Comparison of ENCODE assay signal across 22 cellular contexts in the genomic region with DNA sequence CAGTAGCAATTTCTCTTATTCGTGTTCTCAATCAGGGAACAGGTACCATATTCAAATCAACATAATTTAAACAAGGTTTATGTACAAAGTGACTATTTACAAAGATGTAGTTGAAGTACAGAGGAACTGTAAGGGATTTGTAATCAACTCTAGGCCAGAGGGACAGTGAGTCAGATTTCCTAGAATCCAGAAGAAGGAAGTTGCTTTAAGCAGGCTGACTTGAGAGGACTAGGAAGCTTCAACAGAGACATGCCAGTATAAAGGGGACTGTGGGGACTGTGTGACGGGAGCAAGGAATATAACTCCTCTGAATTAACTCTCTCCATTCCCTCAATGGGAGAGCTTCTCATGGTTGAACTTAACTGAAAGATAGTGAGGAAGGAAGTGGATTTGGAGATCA.
DNase-seq lines count a peak whose midpoint lies in the region; ATAC-seq, FAIRE-seq and TF ChIP-seq lines count a peak whose summit lies in the region.
"Had no signal": no experiment of that assay in that cellular context is flagged by ENCODE, and none has a peak within 500 bp of the region (broad histone marks: within the 10 kb centered on the region; RNA-seq: fewer than 3 reads in every experiment).

No MANE protein-coding gene starts in this region.

- no peaks in the 10 kb centered on the region for H3K4me1 Mint-ChIP-seq in activated T-cell treated with anti-CD3 and anti-CD28 coated beads, Interleukin-2, amount 50 U/mL, for 24 hours (ENCODE audit: low read depth)
- H3K4me1 Mint-ChIP-seq: CD4-positive, alpha-beta memory T cell had no signal

- no peak overlapping the region for H4K91ac ChIP-seq in H1 (replicated peaks; ENCODE audit: insufficient read length, low read length)

- 92% methylated on average over 2 of the region's 2 CpGs; no CpG with 5 or more reads in 1 of the 2 experiments for WGBS in H1 (ENCODE audit: extremely low coverage in 1 of 2, insufficient coverage in 1 of 2, insufficient read length in 1 of 2, insufficient replicate concordance in 2 of 2, low coverage in 1 of 2, low lambda C conversion rate in 2 of 2, missing lambda C conversion rate in 1 of 2), 2 experiments

- H4K20me1 ChIP-seq in PC-3 (ENCODE audit: low read length), result no peaks in the 10 kb centered on the region
- H4K20me1 ChIP-seq in H1 (replicated peaks in 1 of 2; ENCODE audit: control insufficient read depth in 1 of 2, insufficient read depth in 2 of 2, low read length in 2 of 2), result no peaks in the 10 kb centered on the region

- H2BK12ac ChIP-seq in H1 (ENCODE audit: low read depth, low read length), result no peak overlapping the region

- no peak overlapping the region for H4K5ac ChIP-seq in H1 (ENCODE audit: insufficient read length, low read depth, low read length)

- H3K27ac ChIP-seq in PC-3 (ENCODE audit: low read length) (no peak overlapping the region), H1 (ENCODE audit: low read depth, low read length) (no peak overlapping the region), lower lobe of right lung (no peak overlapping the region)
- H3K27ac ChIP-seq: ascending aorta, esophagus squamous epithelium, neutrophil, stomach, uterus had no signal

- no peak overlapping the region for H3K4me3 Mint-ChIP-seq in activated T-cell treated with anti-CD3 and anti-CD28 coated beads, Interleukin-2, amount 50 U/mL, for 24 hours
- H3K4me3 Mint-ChIP-seq: CD4-positive, alpha-beta memory T cell had no signal

- no peak for TF ChIP-seq EP300 in H1 (IDR thresholded peaks at IDR 0.05; ENCODE audit: borderline replicate concordance in 1 of 2, low read depth in 2 of 2, low read length in 2 of 2)

- no peak overlapping the region for H2BK5ac ChIP-seq in H1 (ENCODE audit: low read depth, low read length)

- H2BK120ac ChIP-seq in H1 (replicated peaks; ENCODE audit: low read depth, low read length), result no peak overlapping the region

- no peak overlapping the region for H4K8ac ChIP-seq in H1 (ENCODE audit: extremely low read depth, insufficient read depth, low read length)

- H3K79me2 ChIP-seq in PC-3 (ENCODE audit: low read length) (no peaks in the 10 kb centered on the region), H1 (ENCODE audit: control insufficient read depth in 1 of 2, insufficient read depth in 2 of 2, low read length in 2 of 2) (no peaks in the 10 kb centered on the region)

- H3K14ac ChIP-seq in H1 (ENCODE audit: insufficient read length), result no peak overlapping the region

- H2BK15ac ChIP-seq in H1 (ENCODE audit: low read length), result no peak overlapping the region

- H2AFZ ChIP-seq in PC-3 (ENCODE audit: low read length) (no peak overlapping the region), H1 (ENCODE audit: low read length) (no peak overlapping the region)

- H3K9me3 ChIP-seq in PC-3 (ENCODE audit: low read length), result no peaks in the 10 kb centered on the region
- H3K9me3 ChIP-seq in H1 (ENCODE audit: insufficient read depth in 2 of 2, low read depth in 1 of 2, low read length in 1 of 2), result no peaks in the 10 kb centered on the region
- H3K9me3 ChIP-seq in lower lobe of right lung, result no peaks in the 10 kb centered on the region
- H3K9me3 ChIP-seq: ascending aorta, esophagus squamous epithelium, neutrophil, SK-N-SH, stomach, uterus had no signal

- intact Hi-C loops in PC-3 (cut with micrococcal nuclease) (no loop called here), lower lobe of right lung (cut with DNase I) (no loop called here)

- H3K4me1 ChIP-seq in PC-3 (ENCODE audit: insufficient read depth, low read length) (peaks cover 8% of the 10 kb centered on the region), H1 (replicated peaks in 1 of 4; ENCODE audit: control insufficient read depth in 3 of 4, insufficient read depth in 4 of 4, low read length in 3 of 4) (no peaks in the 10 kb centered on the region), lower lobe of right lung (no peaks in the 10 kb centered on the region)
- H3K4me1 ChIP-seq: ascending aorta, stomach, uterus had no signal

- H3K9ac ChIP-seq in PC-3 (ENCODE audit: low read length) (no peak overlapping the region), H1 (replicated peaks in 1 of 4; ENCODE audit: extremely low read depth in 1 of 4, low read depth in 3 of 4, low read length in 3 of 4) (no peak overlapping the region)
- H3K9ac ChIP-seq: SK-N-SH had no signal

- H3K9me3 Mint-ChIP-seq in activated T-cell treated with anti-CD3 and anti-CD28 coated beads, Interleukin-2, amount 50 U/mL, for 24 hours, result peaks cover 7% of the 10 kb centered on the region

- no peaks in the 10 kb centered on the region for H3F3A ChIP-seq in PC-3 (ENCODE audit: low read length, unreplicated experiment)

- no peak for TF ChIP-seq POLR2A in H1 (IDR thresholded peaks at IDR 0.05; ENCODE audit: control extremely low read depth in 1 of 2, low read depth in 2 of 2, low read length in 2 of 2)

- no TSS peak for BruUV-seq in PC-3 (replicated peaks; lab: Mats Ljungman, UMichigan)

- no peak for TF ChIP-seq RAD21 in H1 (IDR thresholded peaks at IDR 0.05 in 1 of 2, conservative IDR thresholded peaks at IDR 0.05 in 1 of 2; ENCODE audit: low read depth in 2 of 2, low read length in 2 of 2)

- no peaks in the 10 kb centered on the region for H3K9me2 ChIP-seq in PC-3 (replicated peaks; ENCODE audit: low read length)
- H3K9me2 ChIP-seq: SK-N-SH had no signal

- H3K4ac ChIP-seq in H1 (replicated peaks; ENCODE audit: insufficient read length, low read depth, low read length), result peak overlapping the region; percentile 33

- ATAC-seq in PC-3 (peak; percentile 78), lower lobe of right lung (peak; percentile 81 to 87), HG03025 (IDR thresholded peaks at IDR 0.05; ENCODE audit: low FRiP score, unreplicated experiment) (no peak)
- ATAC-seq: HepG2 had no signal

- no peak overlapping the region for H3K23ac ChIP-seq in H1 (ENCODE audit: insufficient read length)

- no peaks in the 10 kb centered on the region for H3K27me3 Mint-ChIP-seq in activated T-cell treated with anti-CD3 and anti-CD28 coated beads, Interleukin-2, amount 50 U/mL, for 24 hours
- H3K27me3 Mint-ChIP-seq: CD4-positive, alpha-beta memory T cell had no signal

- H3K36me3 ChIP-seq in PC-3 (ENCODE audit: low read depth, low read length), result no peaks in the 10 kb centered on the region
- H3K36me3 ChIP-seq in H1 (ENCODE audit: control insufficient read depth in 2 of 4, insufficient read depth in 4 of 4, low read length in 3 of 4), result no peaks in the 10 kb centered on the region
- no peaks in the 10 kb centered on the region for H3K36me3 ChIP-seq in lower lobe of right lung
- H3K36me3 ChIP-seq: ascending aorta, esophagus squamous epithelium, neutrophil, stomach, uterus had no signal

- H2AK5ac ChIP-seq in H1 (ENCODE audit: low read depth, low read length), result no peak overlapping the region

- H3K56ac ChIP-seq in H1 (replicated peaks; ENCODE audit: insufficient read length, low read depth, low read length), result no peak overlapping the region

- no peak overlapping the region for H2BK20ac ChIP-seq in H1 (ENCODE audit: low read length)

- no peak overlapping the region for H3K27ac Mint-ChIP-seq in activated T-cell treated with anti-CD3 and anti-CD28 coated beads, Interleukin-2, amount 50 U/mL, for 24 hours
- H3K27ac Mint-ChIP-seq: CD4-positive, alpha-beta memory T cell had no signal

- CTCF ChIA-PET in PC-3 (lab: Charles Lee), result no interaction called here
- CTCF ChIA-PET in H1 (lab: Charles Lee; ENCODE audit: partially characterized antibody), result no interaction called here

- H3K4me3 ChIP-seq in PC-3 (ENCODE audit: low read length) (no peak overlapping the region), H1 (ENCODE audit: extremely low read depth in 1 of 4, insufficient read depth in 2 of 4, low read depth in 3 of 4, low read length in 4 of 4) (no peak overlapping the region), lower lobe of right lung (no peak overlapping the region)
- H3K4me3 ChIP-seq: ascending aorta, esophagus squamous epithelium, stomach, uterus had no signal

- no peak overlapping the region for H3K18ac ChIP-seq in H1 (ENCODE audit: extremely low read depth, low read length)

- no peaks in the 10 kb centered on the region for H3K79me1 ChIP-seq in H1 (ENCODE audit: low read depth, low read length)

- TF ChIP-seq CTCF in PC-3 (conservative IDR thresholded peaks at IDR 0.05; ENCODE audit: low read depth, low read length) (no peak), H1 (IDR thresholded peaks at IDR 0.05; ENCODE audit: control extremely low read depth in 1 of 3, insufficient read depth in 1 of 3, low read depth in 1 of 3, low read length in 3 of 3) (no peak), lower lobe of right lung (IDR thresholded peaks at IDR 0.05) (no peak)

- H3K4me2 ChIP-seq in PC-3 (ENCODE audit: low read length), result no peak overlapping the region
- H3K4me2 ChIP-seq in H1 (ENCODE audit: insufficient read depth in 1 of 2, low read depth in 2 of 2, low read length in 2 of 2), result no peak overlapping the region
- H3K4me2 ChIP-seq: SK-N-SH had no signal

- H3K23me2 ChIP-seq in H1 (ENCODE audit: low read depth, low read length), result no peaks in the 10 kb centered on the region; the same call in 1 of the 2 replicates

- DNase-seq in CD1c-positive myeloid dendritic cell (ENCODE audit: extremely low spot score) (peak; percentile 86), PC-3 (peak; percentile 65), H1 (ENCODE audit: low read depth in 1 of 2, low spot score in 2 of 2) (no peak), lower lobe of right lung (no peak), SKM-1 (lab: John Stamatoyannopoulos, UW; ENCODE audit: unreplicated experiment) (no peak), ecto neural progenitor cell (ENCODE audit: low spot score) (no peak)
- DNase-seq in activated T-cell treated with anti-CD3 and anti-CD28 coated beads, Interleukin-2, amount 50 U/mL, for 24 hours, result no peak
- DNase-seq: activated CD4-positive, alpha-beta T cell treated with anti-CD3 and anti-CD28 coated beads, Interleukin-2, amount 50 U/mL, for 1 hour; activated naive CD4-positive, alpha-beta T cell; CD4-positive, alpha-beta memory T cell; cortex of kidney; esophagus squamous epithelium; NCI-H2107; NCI-H774; SK-N-SH; stomach; uterus had no signal

- no peaks in the 10 kb centered on the region for H3K36me3 Mint-ChIP-seq in activated T-cell treated with anti-CD3 and anti-CD28 coated beads, Interleukin-2, amount 50 U/mL, for 24 hours (ENCODE audit: low read depth)
- H3K36me3 Mint-ChIP-seq: CD4-positive, alpha-beta memory T cell had no signal

- no peaks in the 10 kb centered on the region for H3K27me3 ChIP-seq in PC-3 (ENCODE audit: low read length)
- H3K27me3 ChIP-seq in H1 (replicated peaks in 1 of 4; ENCODE audit: control insufficient read depth in 3 of 4, extremely low read depth in 1 of 4, insufficient read depth in 3 of 4, low read length in 3 of 4), result no peaks in the 10 kb centered on the region
- H3K27me3 ChIP-seq in lower lobe of right lung (ENCODE audit: low read depth), result no peaks in the 10 kb centered on the region
- H3K27me3 ChIP-seq: ascending aorta, esophagus squamous epithelium, neutrophil, stomach, uterus had no signal

- POLR2A ChIA-PET in PC-3 (lab: Charles Lee; ENCODE audit: unreplicated experiment), result no interaction called here
- POLR2A ChIA-PET in H1 (lab: Charles Lee; ENCODE audit: partially characterized antibody), result no interaction called here

- no peak for FAIRE-seq in H1 (lab: Jason Lieb, UNC)
- FAIRE-seq: HepG2, TTC549 had no signal

TF ChIP-seq in H1, 55 proteins besides CTCF, POLR2A, EP300 and RAD21 (continues in another document):
- no peak for TF ChIP-seq BRCA1 (IDR thresholded peaks at IDR 0.05; ENCODE audit: low read depth, low read length)
- TF ChIP-seq KDM1A (IDR thresholded peaks at IDR 0.05; ENCODE audit: borderline replicate concordance, low read length), result no peak

Comparison
In these comparisons a context has a peak if more than half of its experiments do, and no peak if none do; other contexts are left out.
1. DNase-seq: peak in CD1c-positive myeloid dendritic cell (single experiment) and PC-3 (single experiment); none in H1 (0 of 2), lower lobe of right lung (single experiment), SKM-1 (single experiment), activated T-cell treated with anti-CD3 and anti-CD28 coated beads, Interleukin-2, amount 50 U/mL, for 24 hours (single experiment) and ecto neural progenitor cell (single experiment).